ENCODE assay signal across 2 cellular contexts in genomic region chr22:37516456-37516855, GRCh38.
TF ChIP-seq lines count a peak whose summit lies in the region.

No MANE protein-coding gene starts in this region.

TF ChIP-seq in HepG2, 621 proteins besides CTCF, POLR2A, EP300 and RAD21:
- TF ChIP-seq SETDB1 (CRISPR knock-in tag; IDR thresholded peaks at IDR 0.05; ENCODE audit: borderline replicate concordance) (no peak), HNRNPL (IDR thresholded peaks at IDR 0.05; ENCODE audit: low read depth, low read length) (no peak), HMGA1 (CRISPR knock-in tag; conservative IDR thresholded peaks at IDR 0.05) (no peak), HNF4G (IDR thresholded peaks at IDR 0.05; ENCODE audit: borderline replicate concordance, low read depth, low read length) (no peak), HNF4G (CRISPR knock-in tag; IDR thresholded peaks at IDR 0.05; ENCODE audit: borderline replicate concordance, low read depth) (no peak), RBFOX2 (IDR thresholded peaks at IDR 0.05; ENCODE audit: low read depth, low read length) (peak; percentile 2; the same call in 1 of the 2 replicates), ZNF629 (CRISPR knock-in tag; conservative IDR thresholded peaks at IDR 0.05) (peak; percentile 86), ZNF225 (CRISPR knock-in tag; IDR thresholded peaks at IDR 0.05) (no peak), ERF (CRISPR knock-in tag; IDR thresholded peaks at IDR 0.05) (no peak), NFRKB (IDR thresholded peaks at IDR 0.05) (no peak)

TF ChIP-seq in WTC11, 78 proteins besides CTCF, POLR2A, EP300 and RAD21:
- TF ChIP-seq GTF2I (CRISPR knock-in tag; conservative IDR thresholded peaks at IDR 0.05): 0 out of 2 replicates have a peak, but pooled peaks have one; percentile 64
- no peak for TF ChIP-seq CBFB (CRISPR knock-in tag; IDR thresholded peaks at IDR 0.05; ENCODE audit: low read depth)
